2 cellular contexts compared by ENCODE assay signal in the genomic region with DNA sequence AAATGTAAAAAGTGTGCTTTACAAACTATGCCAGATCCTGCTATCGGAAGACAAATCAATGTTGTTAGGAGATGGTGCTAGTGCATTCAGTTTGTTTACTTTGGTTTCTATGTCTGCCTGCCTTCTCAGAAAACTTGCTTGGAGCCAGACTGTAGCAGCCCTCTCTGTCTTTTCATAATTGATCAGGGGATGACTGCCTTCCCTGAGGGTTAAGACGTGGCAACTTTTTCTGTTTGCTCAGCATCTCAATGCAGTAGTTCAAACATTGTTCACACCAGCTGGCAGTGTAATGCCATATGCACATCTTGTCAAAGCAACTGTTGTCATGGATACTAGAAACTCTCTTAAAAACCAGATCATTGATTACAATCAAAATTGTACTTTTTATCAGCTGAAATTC.
TF ChIP-seq lines count a peak whose summit lies in the region.

No MANE protein-coding gene starts in this region.

TF ChIP-seq in GM12878, 131 proteins besides CTCF, POLR2A, EP300 and RAD21:
- TF ChIP-seq NR2C1 (IDR thresholded peaks at IDR 0.05) (no peak), MYC (IDR thresholded peaks at IDR 0.05; ENCODE audit: insufficient read depth, insufficient read length, insufficient replicate concordance, low read length, severe bottlenecking) (no peak), EED (IDR thresholded peaks at IDR 0.05; ENCODE audit: low read depth) (no peak), SMC3 (IDR thresholded peaks at IDR 0.05; ENCODE audit: borderline replicate concordance, low read length) (no peak), ZBED1 (IDR thresholded peaks at IDR 0.05; ENCODE audit: borderline replicate concordance) (no peak), KAT2A (conservative IDR thresholded peaks at IDR 0.05; ENCODE audit: control insufficient read depth, low read depth, low read length) (no peak), NR2F1 (conservative IDR thresholded peaks at IDR 0.05) (no peak), CHD1 (IDR thresholded peaks at IDR 0.05; ENCODE audit: low read depth, low read length) (no peak), NRF1 (conservative IDR thresholded peaks at IDR 0.05; ENCODE audit: low read depth, low read length) (no peak), CREB1 (IDR thresholded peaks at IDR 0.05; ENCODE audit: low read depth) (no peak), HDAC6 (IDR thresholded peaks at IDR 0.05; ENCODE audit: unreplicated experiment) (no peak), NBN (IDR thresholded peaks at IDR 0.05) (no peak), STAT3 (IDR thresholded peaks at IDR 0.05; ENCODE audit: low read depth, low read length) (no peak), GABPA (IDR thresholded peaks at IDR 0.05; ENCODE audit: low read depth) (no peak), BRCA1 (IDR thresholded peaks at IDR 0.05; ENCODE audit: low read depth, low read length) (no peak), SPI1 (IDR thresholded peaks at IDR 0.05; ENCODE audit: borderline replicate concordance, insufficient read depth, low read depth, low read length) (no peak)
- TF ChIP-seq, protein P1, sequence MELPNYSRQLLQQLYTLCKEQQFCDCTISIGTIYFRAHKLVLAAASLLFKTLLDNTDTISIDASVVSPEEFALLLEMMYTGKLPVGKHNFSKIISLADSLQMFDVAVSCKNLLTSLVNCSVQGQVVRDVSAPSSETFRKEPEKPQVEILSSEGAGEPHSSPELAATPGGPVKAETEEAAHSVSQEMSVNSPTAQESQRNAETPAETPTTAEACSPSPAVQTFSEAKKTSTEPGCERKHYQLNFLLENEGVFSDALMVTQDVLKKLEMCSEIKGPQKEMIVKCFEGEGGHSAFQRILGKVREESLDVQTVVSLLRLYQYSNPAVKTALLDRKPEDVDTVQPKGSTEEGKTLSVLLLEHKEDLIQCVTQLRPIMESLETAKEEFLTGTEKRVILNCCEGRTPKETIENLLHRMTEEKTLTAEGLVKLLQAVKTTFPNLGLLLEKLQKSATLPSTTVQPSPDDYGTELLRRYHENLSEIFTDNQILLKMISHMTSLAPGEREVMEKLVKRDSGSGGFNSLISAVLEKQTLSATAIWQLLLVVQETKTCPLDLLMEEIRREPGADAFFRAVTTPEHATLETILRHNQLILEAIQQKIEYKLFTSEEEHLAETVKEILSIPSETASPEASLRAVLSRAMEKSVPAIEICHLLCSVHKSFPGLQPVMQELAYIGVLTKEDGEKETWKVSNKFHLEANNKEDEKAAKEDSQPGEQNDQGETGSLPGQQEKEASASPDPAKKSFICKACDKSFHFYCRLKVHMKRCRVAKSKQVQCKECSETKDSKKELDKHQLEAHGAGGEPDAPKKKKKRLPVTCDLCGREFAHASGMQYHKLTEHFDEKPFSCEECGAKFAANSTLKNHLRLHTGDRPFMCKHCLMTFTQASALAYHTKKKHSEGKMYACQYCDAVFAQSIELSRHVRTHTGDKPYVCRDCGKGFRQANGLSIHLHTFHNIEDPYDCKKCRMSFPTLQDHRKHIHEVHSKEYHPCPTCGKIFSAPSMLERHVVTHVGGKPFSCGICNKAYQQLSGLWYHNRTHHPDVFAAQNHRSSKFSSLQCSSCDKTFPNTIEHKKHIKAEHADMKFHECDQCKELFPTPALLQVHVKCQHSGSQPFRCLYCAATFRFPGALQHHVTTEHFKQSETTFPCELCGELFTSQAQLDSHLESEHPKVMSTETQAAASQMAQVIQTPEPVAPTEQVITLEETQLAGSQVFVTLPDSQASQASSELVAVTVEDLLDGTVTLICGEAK (IDR thresholded peaks at IDR 0.05; ENCODE audit: borderline replicate concordance), result no peak
- TF ChIP-seq, protein P2, sequence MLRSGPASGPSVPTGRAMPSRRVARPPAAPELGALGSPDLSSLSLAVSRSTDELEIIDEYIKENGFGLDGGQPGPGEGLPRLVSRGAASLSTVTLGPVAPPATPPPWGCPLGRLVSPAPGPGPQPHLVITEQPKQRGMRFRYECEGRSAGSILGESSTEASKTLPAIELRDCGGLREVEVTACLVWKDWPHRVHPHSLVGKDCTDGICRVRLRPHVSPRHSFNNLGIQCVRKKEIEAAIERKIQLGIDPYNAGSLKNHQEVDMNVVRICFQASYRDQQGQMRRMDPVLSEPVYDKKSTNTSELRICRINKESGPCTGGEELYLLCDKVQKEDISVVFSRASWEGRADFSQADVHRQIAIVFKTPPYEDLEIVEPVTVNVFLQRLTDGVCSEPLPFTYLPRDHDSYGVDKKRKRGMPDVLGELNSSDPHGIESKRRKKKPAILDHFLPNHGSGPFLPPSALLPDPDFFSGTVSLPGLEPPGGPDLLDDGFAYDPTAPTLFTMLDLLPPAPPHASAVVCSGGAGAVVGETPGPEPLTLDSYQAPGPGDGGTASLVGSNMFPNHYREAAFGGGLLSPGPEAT (IDR thresholded peaks at IDR 0.05; ENCODE audit: low read depth), result no peak
- TF ChIP-seq, protein P3, sequence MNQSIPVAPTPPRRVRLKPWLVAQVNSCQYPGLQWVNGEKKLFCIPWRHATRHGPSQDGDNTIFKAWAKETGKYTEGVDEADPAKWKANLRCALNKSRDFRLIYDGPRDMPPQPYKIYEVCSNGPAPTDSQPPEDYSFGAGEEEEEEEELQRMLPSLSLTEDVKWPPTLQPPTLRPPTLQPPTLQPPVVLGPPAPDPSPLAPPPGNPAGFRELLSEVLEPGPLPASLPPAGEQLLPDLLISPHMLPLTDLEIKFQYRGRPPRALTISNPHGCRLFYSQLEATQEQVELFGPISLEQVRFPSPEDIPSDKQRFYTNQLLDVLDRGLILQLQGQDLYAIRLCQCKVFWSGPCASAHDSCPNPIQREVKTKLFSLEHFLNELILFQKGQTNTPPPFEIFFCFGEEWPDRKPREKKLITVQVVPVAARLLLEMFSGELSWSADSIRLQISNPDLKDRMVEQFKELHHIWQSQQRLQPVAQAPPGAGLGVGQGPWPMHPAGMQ (IDR thresholded peaks at IDR 0.05; ENCODE audit: borderline replicate concordance), result no peak
- TF ChIP-seq, protein P4, sequence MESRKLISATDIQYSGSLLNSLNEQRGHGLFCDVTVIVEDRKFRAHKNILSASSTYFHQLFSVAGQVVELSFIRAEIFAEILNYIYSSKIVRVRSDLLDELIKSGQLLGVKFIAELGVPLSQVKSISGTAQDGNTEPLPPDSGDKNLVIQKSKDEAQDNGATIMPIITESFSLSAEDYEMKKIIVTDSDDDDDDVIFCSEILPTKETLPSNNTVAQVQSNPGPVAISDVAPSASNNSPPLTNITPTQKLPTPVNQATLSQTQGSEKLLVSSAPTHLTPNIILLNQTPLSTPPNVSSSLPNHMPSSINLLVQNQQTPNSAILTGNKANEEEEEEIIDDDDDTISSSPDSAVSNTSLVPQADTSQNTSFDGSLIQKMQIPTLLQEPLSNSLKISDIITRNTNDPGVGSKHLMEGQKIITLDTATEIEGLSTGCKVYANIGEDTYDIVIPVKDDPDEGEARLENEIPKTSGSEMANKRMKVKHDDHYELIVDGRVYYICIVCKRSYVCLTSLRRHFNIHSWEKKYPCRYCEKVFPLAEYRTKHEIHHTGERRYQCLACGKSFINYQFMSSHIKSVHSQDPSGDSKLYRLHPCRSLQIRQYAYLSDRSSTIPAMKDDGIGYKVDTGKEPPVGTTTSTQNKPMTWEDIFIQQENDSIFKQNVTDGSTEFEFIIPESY (IDR thresholded peaks at IDR 0.05), result no peak

TF ChIP-seq in neural cell, 6 proteins besides CTCF, POLR2A, EP300 and RAD21:
- TF ChIP-seq TAF1 (IDR thresholded peaks at IDR 0.05; ENCODE audit: low read depth), result no peak
- no peak for TF ChIP-seq SMC3 (conservative IDR thresholded peaks at IDR 0.05; ENCODE audit: poor library complexity)
- no peak for TF ChIP-seq EZH2 (IDR thresholded peaks at IDR 0.05; ENCODE audit: borderline replicate concordance, insufficient read depth, low read length, poor library complexity, severe bottlenecking)
- TF ChIP-seq MXI1 (conservative IDR thresholded peaks at IDR 0.05; ENCODE audit: poor library complexity, severe bottlenecking), result no peak
- TF ChIP-seq POLR2AphosphoS5 (IDR thresholded peaks at IDR 0.05), result peak; percentile 35
- TF ChIP-seq, protein P5, sequence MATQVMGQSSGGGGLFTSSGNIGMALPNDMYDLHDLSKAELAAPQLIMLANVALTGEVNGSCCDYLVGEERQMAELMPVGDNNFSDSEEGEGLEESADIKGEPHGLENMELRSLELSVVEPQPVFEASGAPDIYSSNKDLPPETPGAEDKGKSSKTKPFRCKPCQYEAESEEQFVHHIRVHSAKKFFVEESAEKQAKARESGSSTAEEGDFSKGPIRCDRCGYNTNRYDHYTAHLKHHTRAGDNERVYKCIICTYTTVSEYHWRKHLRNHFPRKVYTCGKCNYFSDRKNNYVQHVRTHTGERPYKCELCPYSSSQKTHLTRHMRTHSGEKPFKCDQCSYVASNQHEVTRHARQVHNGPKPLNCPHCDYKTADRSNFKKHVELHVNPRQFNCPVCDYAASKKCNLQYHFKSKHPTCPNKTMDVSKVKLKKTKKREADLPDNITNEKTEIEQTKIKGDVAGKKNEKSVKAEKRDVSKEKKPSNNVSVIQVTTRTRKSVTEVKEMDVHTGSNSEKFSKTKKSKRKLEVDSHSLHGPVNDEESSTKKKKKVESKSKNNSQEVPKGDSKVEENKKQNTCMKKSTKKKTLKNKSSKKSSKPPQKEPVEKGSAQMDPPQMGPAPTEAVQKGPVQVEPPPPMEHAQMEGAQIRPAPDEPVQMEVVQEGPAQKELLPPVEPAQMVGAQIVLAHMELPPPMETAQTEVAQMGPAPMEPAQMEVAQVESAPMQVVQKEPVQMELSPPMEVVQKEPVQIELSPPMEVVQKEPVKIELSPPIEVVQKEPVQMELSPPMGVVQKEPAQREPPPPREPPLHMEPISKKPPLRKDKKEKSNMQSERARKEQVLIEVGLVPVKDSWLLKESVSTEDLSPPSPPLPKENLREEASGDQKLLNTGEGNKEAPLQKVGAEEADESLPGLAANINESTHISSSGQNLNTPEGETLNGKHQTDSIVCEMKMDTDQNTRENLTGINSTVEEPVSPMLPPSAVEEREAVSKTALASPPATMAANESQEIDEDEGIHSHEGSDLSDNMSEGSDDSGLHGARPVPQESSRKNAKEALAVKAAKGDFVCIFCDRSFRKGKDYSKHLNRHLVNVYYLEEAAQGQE (IDR thresholded peaks at IDR 0.05; ENCODE audit: borderline replicate concordance), result no peak
